Comparison of ENCODE assay signal across 24 cellular contexts in the genomic region with DNA sequence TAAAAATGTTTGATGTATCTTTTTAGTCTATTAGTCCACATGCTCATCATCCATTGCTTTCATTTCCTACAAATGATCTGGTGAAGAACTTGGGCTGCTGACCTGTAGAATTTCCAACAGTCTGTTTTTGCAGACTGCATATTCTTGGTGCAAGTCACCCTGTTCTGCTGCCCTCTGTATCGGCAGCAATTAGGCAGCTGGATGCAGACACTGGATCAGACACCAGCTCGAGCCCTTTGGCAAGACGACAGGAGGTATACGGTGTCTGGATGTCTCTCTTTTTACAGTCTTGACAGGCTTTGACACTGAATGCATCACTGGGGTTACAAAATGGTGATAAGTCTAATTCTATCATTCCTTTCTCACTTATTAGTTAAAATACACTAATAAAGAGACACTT.
"Had no signal": no experiment of that assay in that cellular context is flagged by ENCODE, and none has a peak within 500 bp of the region (broad histone marks: within the 10 kb centered on the region; RNA-seq: fewer than 3 reads in every experiment).

No MANE protein-coding gene starts in this region.

- H3K36me3 ChIP-seq: neural progenitor cell, uterus had no signal

- H3K4me2 ChIP-seq: neural progenitor cell had no signal

- H3K27me3 ChIP-seq: neural progenitor cell, neutrophil, tibial nerve, uterus had no signal

- H3K27ac ChIP-seq: left ventricle myocardium inferior, neural progenitor cell, neutrophil, parathyroid adenoma, tibial nerve, uterus had no signal

- H3K4me1 ChIP-seq: neural progenitor cell, parathyroid adenoma, tibial nerve, uterus had no signal

- H3K79me2 ChIP-seq: parathyroid adenoma had no signal

- H3K9ac ChIP-seq: neural progenitor cell, parathyroid adenoma had no signal

- H3K4me3 ChIP-seq: left ventricle myocardium inferior, lung, neural progenitor cell, tibial nerve, uterus had no signal

- H2AFZ ChIP-seq: neural progenitor cell, parathyroid adenoma had no signal

- ATAC-seq: natural killer cell; right cardiac atrium; sciatic nerve; stimulated activated naive B cell treated with anti-CD40 and anti-IgM and Interleukin-4, amounts not matched to agents 10 μg/mL and 1 μg/mL and 100 μg/mL, for 72 hours; stimulated activated naive CD8-positive, alpha-beta T cell treated with anti-CD3 and anti-CD28 coated beads, Interleukin-15, Interleukin-2, amounts not matched to agents 100 U/mL and 50 U/mL, for 24 hours had no signal

- H3K9me3 ChIP-seq: left ventricle myocardium inferior, neutrophil, tibial nerve, uterus had no signal

- DNase-seq: hypothalamus; immature natural killer cell; left ventricle myocardium inferior; mesendoderm; naive B cell; natural killer cell; nephron progenitor cell; occipital lobe; retina; right cardiac atrium; stimulated activated CD4-positive, alpha-beta T cell treated with anti-CD3 and anti-CD28 coated beads, Interleukin-12 subunit alpha, Interleukin-12 subunit beta, amount 100 ng/mL, for 4 hours; stimulated activated CD4-positive, alpha-beta T cell treated with anti-CD3 and anti-CD28 coated beads, Interleukin-15, amount 100 ng/mL, for 24 hours; stimulated activated CD4-positive, alpha-beta T cell treated with anti-CD3 and anti-CD28 coated beads, Interleukin-2, amount 100 ng/mL, for 24 hours; stimulated activated CD4-positive, alpha-beta T cell treated with anti-CD3 and anti-CD28 coated beads, Interleukin-4, amount 100 ng/mL, for 1 hour; stimulated activated naive B cell treated with anti-CD40 and anti-IgM and Interleukin-4, amounts not matched to agents 10 μg/mL and 1 μg/mL and 100 μg/mL, for 72 hours; stimulated activated naive CD8-positive, alpha-beta T cell treated with anti-CD3 and anti-CD28 coated beads, Interleukin-15, Interleukin-2, amounts not matched to agents 100 U/mL and 50 U/mL, for 24 hours; substantia nigra; uterus had no signal
